Comparison of ENCODE assay signal across 27 cellular contexts in the genomic region with DNA sequence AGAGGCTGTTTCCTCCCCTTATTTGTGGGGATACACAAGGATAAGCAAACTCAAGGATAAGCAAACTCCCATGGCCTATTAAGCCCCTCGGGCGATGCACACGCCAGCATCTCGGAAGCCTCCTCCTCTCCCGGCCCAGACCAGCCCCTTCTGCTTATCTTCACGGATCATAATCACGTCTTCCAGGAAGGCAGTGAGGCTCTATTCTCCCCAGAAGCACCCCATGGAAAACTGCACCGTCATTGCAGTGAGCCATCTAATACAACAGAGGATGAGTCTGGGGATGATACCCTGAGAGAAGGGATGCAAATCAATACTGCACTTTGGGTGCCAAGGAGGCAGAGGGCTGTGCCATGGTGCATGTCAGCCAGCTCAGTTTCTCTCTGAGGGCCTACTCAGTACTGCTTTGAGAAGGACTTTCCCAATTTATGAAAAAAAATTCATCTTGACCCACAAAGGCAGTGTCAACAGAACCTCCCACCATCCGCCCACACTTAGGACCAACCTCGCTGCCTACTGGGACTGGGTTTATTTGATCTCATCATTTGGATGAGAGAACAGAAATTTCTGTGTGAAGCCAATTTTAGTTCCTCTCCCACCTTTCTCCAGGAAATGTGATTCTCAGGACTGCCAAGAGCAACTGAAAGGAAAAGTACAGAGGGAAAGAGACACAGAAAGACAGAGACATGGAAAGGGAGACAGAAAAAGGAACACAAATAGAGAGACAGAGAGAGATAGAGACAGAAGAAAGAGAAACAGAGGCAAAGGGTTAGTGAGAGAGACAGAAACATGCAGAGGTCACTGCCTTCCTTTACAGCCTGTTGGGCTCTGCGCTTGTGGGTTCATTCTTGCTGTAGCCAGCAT. TPM values are rescaled to one million over a fixed set of nuclear protein-coding genes. Genes with fewer than 3 reads are reported as not detected.
DNase-seq lines count a peak whose midpoint lies in the region; ATAC-seq and TF ChIP-seq lines count a peak whose summit lies in the region.
"Had no signal": no experiment of that assay in that cellular context is flagged by ENCODE, and none has a peak within 500 bp of the region (broad histone marks: within the 10 kb centered on the region; RNA-seq: fewer than 3 reads in every experiment).

No MANE protein-coding gene starts in this region.

- H3K27me3 Mint-ChIP-seq in activated CD4-positive, alpha-beta T cell treated with anti-CD3 and anti-CD28 coated beads, Interleukin-2, amount 10 ng/mL, durations not matched to agents 24 days and 14 days: no peaks in the 10 kb centered on the region
- H3K27me3 Mint-ChIP-seq in T-helper 17 cell: no peaks in the 10 kb centered on the region

- peaks cover 27% of the 10 kb centered on the region for H3K4me1 Mint-ChIP-seq in activated CD4-positive, alpha-beta T cell treated with anti-CD3 and anti-CD28 coated beads, Interleukin-2, amount 10 ng/mL, durations not matched to agents 24 days and 14 days
- peaks cover 31% of the 10 kb centered on the region for H3K4me1 Mint-ChIP-seq in T-helper 17 cell

- H3K4me3 ChIP-seq in parathyroid adenoma (ENCODE audit: low read depth, low read length): no peak overlapping the region
- H3K4me3 ChIP-seq: ascending aorta, Peyer's patch had no signal

- H3K9ac ChIP-seq in parathyroid adenoma: no peak overlapping the region

- H3K4me3 Mint-ChIP-seq in activated CD4-positive, alpha-beta T cell treated with anti-CD3 and anti-CD28 coated beads, Interleukin-2, amount 10 ng/mL, durations not matched to agents 24 days and 14 days: peak overlapping the region; percentile 26
- H3K4me3 Mint-ChIP-seq in T-helper 17 cell: no peak overlapping the region
- H3K4me3 Mint-ChIP-seq: endodermal cell, nephron had no signal

- intact Hi-C loops in activated CD4-positive, alpha-beta T cell treated with anti-CD3 and anti-CD28 coated beads, Interleukin-2, amount 10 ng/mL, durations not matched to agents 24 days and 14 days (cut with micrococcal nuclease): no loop called here

- ATAC-seq in T-helper 17 cell (no peak), GM18520 (IDR thresholded peaks at IDR 0.05; ENCODE audit: unreplicated experiment) (no peak)
- ATAC-seq: left cardiac atrium; stimulated activated naive CD8-positive, alpha-beta T cell treated with anti-CD3 and anti-CD28 coated beads, Interleukin-15, Interleukin-2, amounts not matched to agents 100 U/mL and 50 U/mL, for 24 hours had no signal

- peak overlapping the region; percentile 87 for H3K27ac Mint-ChIP-seq in activated CD4-positive, alpha-beta T cell treated with anti-CD3 and anti-CD28 coated beads, Interleukin-2, amount 10 ng/mL, durations not matched to agents 24 days and 14 days
- H3K27ac Mint-ChIP-seq in T-helper 17 cell: peak overlapping the region; percentile 68
- H3K27ac Mint-ChIP-seq: endodermal cell, nephron had no signal

- H3K36me3 ChIP-seq in parathyroid adenoma (ENCODE audit: control insufficient read depth, insufficient read depth, low read length): no peaks in the 10 kb centered on the region
- H3K36me3 ChIP-seq: ascending aorta, Peyer's patch had no signal

- H3K79me2 ChIP-seq in parathyroid adenoma: peaks cover 2% of the 10 kb centered on the region

- peaks cover 4% of the 10 kb centered on the region for H3K36me3 Mint-ChIP-seq in activated CD4-positive, alpha-beta T cell treated with anti-CD3 and anti-CD28 coated beads, Interleukin-2, amount 10 ng/mL, durations not matched to agents 24 days and 14 days (ENCODE audit: low read depth)
- peaks cover 13% of the 10 kb centered on the region for H3K36me3 Mint-ChIP-seq in T-helper 17 cell (ENCODE audit: low read depth)

- DNase-seq in activated CD4-positive, alpha-beta T cell treated with anti-CD3 and anti-CD28 coated beads, Interleukin-2, amount 10 ng/mL, durations not matched to agents 24 days and 14 days: no peak
- DNase-seq in activated CD4-positive, alpha-beta T cell treated with anti-CD3 and anti-CD28 coated beads for 1 hour: no peak
- DNase-seq in T-helper 17 cell: no peak
- DNase-seq in Kasumi-1 (lab: John Stamatoyannopoulos, UW): no peak
- DNase-seq in NCI-H1092 (lab: John Stamatoyannopoulos, UW): no peak
- DNase-seq: activated CD4-positive, CD25-positive, alpha-beta regulatory T cell; activated naive CD4-positive, alpha-beta T cell; cerebellar nuclear complex; endodermal cell; HCEC 1CT; left cardiac atrium; mesenchymal stem cell; NCI-H1048; NCI-H2029 treated with DMSO at 0.1 percent for 48 hours; NCI-H446 treated with DMSO at 0.1 percent for 48 hours; Peyer's patch; stimulated activated naive CD8-positive, alpha-beta T cell treated with anti-CD3 and anti-CD28 coated beads, Interleukin-15, Interleukin-2, amounts not matched to agents 100 U/mL and 50 U/mL, for 24 hours had no signal

- peaks cover 43% of the 10 kb centered on the region for H3K4me1 ChIP-seq in parathyroid adenoma
- H3K4me1 ChIP-seq: ascending aorta, Peyer's patch had no signal

- TF ChIP-seq CTCF in parathyroid adenoma (IDR thresholded peaks at IDR 0.05): no peak

- H3K9me3 ChIP-seq in T-helper 17 cell (ENCODE audit: control insufficient read depth, low read length, poor library complexity, severe bottlenecking): no peaks in the 10 kb centered on the region
- H3K9me3 ChIP-seq in parathyroid adenoma (ENCODE audit: control insufficient read depth, low read length): no peaks in the 10 kb centered on the region
- H3K9me3 ChIP-seq: ascending aorta, Peyer's patch had no signal

- no peaks in the 10 kb centered on the region for H3K27me3 ChIP-seq in parathyroid adenoma (ENCODE audit: control insufficient read depth, insufficient read depth, low read length)
- H3K27me3 ChIP-seq: ascending aorta, Peyer's patch had no signal

- H3K27ac ChIP-seq in cingulate gyrus (ENCODE audit: low read depth, low read length): peak overlapping the region; percentile 66
- peak overlapping the region; percentile 77 for H3K27ac ChIP-seq in parathyroid adenoma
- H3K27ac ChIP-seq: ascending aorta, Peyer's patch had no signal

- no peak overlapping the region for H3K4me2 ChIP-seq in parathyroid adenoma (ENCODE audit: low read length)

- H2AFZ ChIP-seq in parathyroid adenoma: peak overlapping the region; percentile 67

- no peaks in the 10 kb centered on the region for H3K9me3 Mint-ChIP-seq in activated CD4-positive, alpha-beta T cell treated with anti-CD3 and anti-CD28 coated beads, Interleukin-2, amount 10 ng/mL, durations not matched to agents 24 days and 14 days
- H3K9me3 Mint-ChIP-seq: endodermal cell, nephron had no signal

RNA-seq across cellular contexts. Expression of a gene that starts 22.0 kb away (rescaled TPM):
- 34.3 and 36.4 TPM in 2 replicates for total RNA-seq in activated CD4-positive, alpha-beta T cell treated with anti-CD3 and anti-CD28 coated beads, Interleukin-2, amount 10 ng/mL, durations not matched to agents 24 days and 14 days
- total RNA-seq in T-helper 17 cell: 10 to 100 TPM; 11.3 to 39.6 TPM
- total RNA-seq: A172, endodermal cell, LHCN-M2, SK-MEL-5 had no signal

RNA-seq across cellular contexts. Expression of a gene that starts 32.4 kb away (rescaled TPM):
- total RNA-seq in activated CD4-positive, alpha-beta T cell treated with anti-CD3 and anti-CD28 coated beads, Interleukin-2, amount 10 ng/mL, durations not matched to agents 24 days and 14 days: not detected in 2 replicates
- total RNA-seq in T-helper 17 cell: not detected
- total RNA-seq: A172, ascending aorta, endodermal cell, left cardiac atrium, LHCN-M2, Peyer's patch, posterior vena cava, SK-MEL-5, urinary bladder had no signal

RNA-seq across cellular contexts. Expression of a gene that starts 50.9 kb away (rescaled TPM):
- total RNA-seq in activated CD4-positive, alpha-beta T cell treated with anti-CD3 and anti-CD28 coated beads, Interleukin-2, amount 10 ng/mL, durations not matched to agents 24 days and 14 days: 0.50 and 0.63 TPM in 2 replicates
- total RNA-seq in T-helper 17 cell: not detected
- total RNA-seq: SK-MEL-5 had no signal
